ENCODE assay signal across 20 cellular contexts in the genomic region with DNA sequence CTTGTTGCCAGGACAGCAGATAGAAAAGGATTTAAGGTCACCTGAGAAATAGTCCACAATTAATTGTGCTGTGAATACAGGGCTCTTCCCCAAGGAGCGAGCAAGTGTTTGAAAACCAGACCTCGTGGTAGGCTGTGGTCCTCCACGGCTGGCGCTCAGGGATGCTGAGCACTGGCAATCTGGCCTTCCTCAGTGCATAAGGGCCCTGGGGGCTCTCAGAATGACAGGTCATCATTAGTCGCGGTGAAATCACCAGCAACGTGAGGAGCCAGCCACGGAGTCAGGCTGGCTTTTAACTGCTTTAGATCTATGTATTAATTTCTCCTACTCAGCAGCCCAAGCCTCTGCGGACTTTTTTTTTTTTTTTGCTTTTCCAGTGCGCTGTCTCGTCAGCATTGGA.
DNase-seq lines count a peak whose midpoint lies in the region; ATAC-seq and TF ChIP-seq lines count a peak whose summit lies in the region.
"Had no signal": no experiment of that assay in that cellular context is flagged by ENCODE, and none has a peak within 500 bp of the region (broad histone marks: within the 10 kb centered on the region; RNA-seq: fewer than 3 reads in every experiment).

No MANE protein-coding gene starts in this region.

- H3K27me3 ChIP-seq in SK-N-SH (ENCODE audit: insufficient read depth): no peaks in the 10 kb centered on the region
- H3K27me3 ChIP-seq: gastrocnemius medialis, uterus had no signal

- intact Hi-C loops in left ventricle myocardium superior (cut with micrococcal nuclease): no loop called here

- ATAC-seq in left ventricle myocardium superior (peak; percentile 33), GM21576 (IDR thresholded peaks at IDR 0.05; ENCODE audit: unreplicated experiment) (no peak)
- ATAC-seq: gastrocnemius medialis had no signal

- peaks cover 2 to 34% of the 10 kb centered on the region in 2 experiments; a peak in 3 of 4 replicates for H3K4me1 ChIP-seq in SK-N-SH (ENCODE audit: control insufficient read depth in 1 of 2, insufficient read depth in 2 of 2, low read depth in 1 of 2, low read length in 1 of 2)
- H3K4me1 ChIP-seq: uterus had no signal

- H3F3A ChIP-seq in SK-N-SH (replicated peaks; ENCODE audit: insufficient read depth): peaks cover 11% of the 10 kb centered on the region

- peak in 1 of 2 experiments; percentile 72; a peak in 2 of 4 replicates for TF ChIP-seq EP300 in SK-N-SH (IDR thresholded peaks at IDR 0.05; ENCODE audit: borderline replicate concordance in 1 of 2, low read depth in 1 of 2, low read length in 1 of 2)

- WGBS in SK-N-SH (ENCODE audit: low lambda C conversion rate): 40% methylated on average over 10 of the region's 11 CpGs

- CTCF ChIA-PET in SK-N-SH (lab: Yijun Ruan, JAX): no interaction called here

- POLR2A ChIA-PET in SK-N-SH (lab: Yijun Ruan, JAX): no interaction called here

- no peaks in the 10 kb centered on the region for H3K9me3 ChIP-seq in SK-N-SH
- H3K9me3 ChIP-seq: gastrocnemius medialis, uterus had no signal

- H3K4me3 ChIP-seq in SK-N-SH (ENCODE audit: low read depth in 2 of 2, low read length in 1 of 2): no peak overlapping the region
- H3K4me3 ChIP-seq: gastrocnemius medialis, uterus had no signal

- no peak for TF ChIP-seq RAD21 in SK-N-SH (IDR thresholded peaks at IDR 0.05; ENCODE audit: low read length)

- H3K9me2 ChIP-seq in SK-N-SH: no peaks in the 10 kb centered on the region

- DNase-seq in A172 (ENCODE audit: low spot score): peak; percentile 35
- peak; percentile 55 for DNase-seq in HT1080 (ENCODE audit: low read depth)
- peak; percentile 82 for DNase-seq in SK-N-SH
- no peak for DNase-seq in left ventricle myocardium superior
- no peak for DNase-seq in NCI-H2196 treated with DMSO at 0.1 percent for 48 hours (lab: John Stamatoyannopoulos, UW; ENCODE audit: unreplicated experiment)
- DNase-seq in NCI-H226: no peak
- no peak for DNase-seq in NCI-H526 treated with DMSO at 0.1 percent for 48 hours (lab: John Stamatoyannopoulos, UW)
- DNase-seq: activated CD4-positive, alpha-beta T cell treated with anti-CD3 and anti-CD28 coated beads, Interleukin-2, amount 50 U/mL, for 4 hours; activated gamma-delta T cell; CD4-positive, alpha-beta memory T cell; DMS79 treated with DMSO at 0.1 percent for 48 hours; gastrocnemius medialis; HFFc6; left cardiac atrium; NCI-H1694 treated with DMSO at 0.1 percent for 48 hours; NCI-H510A; SHP77; uterus; WERI-Rb-1 had no signal

- no peak overlapping the region for H2AFZ ChIP-seq in SK-N-SH (ENCODE audit: low read depth)

- no peak overlapping the region for H3K9ac ChIP-seq in SK-N-SH

- no peaks in the 10 kb centered on the region for H4K20me1 ChIP-seq in SK-N-SH (ENCODE audit: insufficient read depth)

- H3K36me3 ChIP-seq in SK-N-SH (replicated peaks in 1 of 2; ENCODE audit: control insufficient read depth in 1 of 2, insufficient read depth in 2 of 2, low read length in 1 of 2): no peaks in the 10 kb centered on the region
- H3K36me3 ChIP-seq: gastrocnemius medialis, uterus, WERI-Rb-1 had no signal

- TF ChIP-seq CTCF in SK-N-SH (IDR thresholded peaks at IDR 0.05): no peak

- peak overlapping the region in 1 of 2 experiments; percentile 85; a peak in 2 of 4 replicates for H3K27ac ChIP-seq in SK-N-SH (ENCODE audit: low read depth in 2 of 2, low read length in 1 of 2)
- H3K27ac ChIP-seq: gastrocnemius medialis, uterus, WERI-Rb-1 had no signal

- H3K4me2 ChIP-seq in SK-N-SH: no peak overlapping the region

- H3K79me2 ChIP-seq in SK-N-SH (ENCODE audit: insufficient read depth): no peaks in the 10 kb centered on the region

TF ChIP-seq in SK-N-SH, 30 proteins besides CTCF, POLR2A, EP300 and RAD21 (continues in another document):
- TF ChIP-seq TAF1 (IDR thresholded peaks at IDR 0.05; ENCODE audit: borderline replicate concordance, low read depth, low read length) (no peak), RXRA (IDR thresholded peaks at IDR 0.05; ENCODE audit: borderline replicate concordance, low read depth) (no peak), FOSL2 (IDR thresholded peaks at IDR 0.05; ENCODE audit: borderline replicate concordance, low read depth) (no peak), SIN3A (IDR thresholded peaks at IDR 0.05; ENCODE audit: borderline replicate concordance, low read depth, low read length) (no peak), YY1 (IDR thresholded peaks at IDR 0.05; ENCODE audit: low read depth) (no peak), NRF1 (IDR thresholded peaks at IDR 0.05; ENCODE audit: low read depth, low read length) (no peak), NFIC (IDR thresholded peaks at IDR 0.05; ENCODE audit: borderline replicate concordance) (no peak), RFX5 (IDR thresholded peaks at IDR 0.05; ENCODE audit: low read length) (no peak), GABPA (IDR thresholded peaks at IDR 0.05; ENCODE audit: low read depth) (no peak), TEAD4 (IDR thresholded peaks at IDR 0.05; ENCODE audit: borderline replicate concordance, insufficient read depth) (no peak), CHD2 (IDR thresholded peaks at IDR 0.05; ENCODE audit: low read length, partially characterized antibody) (peak; percentile 41), FOXM1 (IDR thresholded peaks at IDR 0.05; ENCODE audit: low read depth) (no peak), MXI1 (IDR thresholded peaks at IDR 0.05; ENCODE audit: low read depth, low read length) (peak; percentile 70; the same call in 1 of the 2 replicates), RCOR1 (IDR thresholded peaks at IDR 0.05; ENCODE audit: low read length) (peak; percentile 64; the same call in 1 of the 2 replicates), GATA2 (CRISPR knock-in tag; IDR thresholded peaks at IDR 0.05) (peak; percentile 62), TCF12 (IDR thresholded peaks at IDR 0.05) (peak; percentile 49; the same call in 1 of the 2 replicates), POLR2AphosphoS5 (IDR thresholded peaks at IDR 0.05; ENCODE audit: low read depth, low read length) (no peak)
- TF ChIP-seq, protein P1, sequence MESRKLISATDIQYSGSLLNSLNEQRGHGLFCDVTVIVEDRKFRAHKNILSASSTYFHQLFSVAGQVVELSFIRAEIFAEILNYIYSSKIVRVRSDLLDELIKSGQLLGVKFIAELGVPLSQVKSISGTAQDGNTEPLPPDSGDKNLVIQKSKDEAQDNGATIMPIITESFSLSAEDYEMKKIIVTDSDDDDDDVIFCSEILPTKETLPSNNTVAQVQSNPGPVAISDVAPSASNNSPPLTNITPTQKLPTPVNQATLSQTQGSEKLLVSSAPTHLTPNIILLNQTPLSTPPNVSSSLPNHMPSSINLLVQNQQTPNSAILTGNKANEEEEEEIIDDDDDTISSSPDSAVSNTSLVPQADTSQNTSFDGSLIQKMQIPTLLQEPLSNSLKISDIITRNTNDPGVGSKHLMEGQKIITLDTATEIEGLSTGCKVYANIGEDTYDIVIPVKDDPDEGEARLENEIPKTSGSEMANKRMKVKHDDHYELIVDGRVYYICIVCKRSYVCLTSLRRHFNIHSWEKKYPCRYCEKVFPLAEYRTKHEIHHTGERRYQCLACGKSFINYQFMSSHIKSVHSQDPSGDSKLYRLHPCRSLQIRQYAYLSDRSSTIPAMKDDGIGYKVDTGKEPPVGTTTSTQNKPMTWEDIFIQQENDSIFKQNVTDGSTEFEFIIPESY (IDR thresholded peaks at IDR 0.05; ENCODE audit: borderline replicate concordance, low read depth): no peak
- TF ChIP-seq, protein P2, sequence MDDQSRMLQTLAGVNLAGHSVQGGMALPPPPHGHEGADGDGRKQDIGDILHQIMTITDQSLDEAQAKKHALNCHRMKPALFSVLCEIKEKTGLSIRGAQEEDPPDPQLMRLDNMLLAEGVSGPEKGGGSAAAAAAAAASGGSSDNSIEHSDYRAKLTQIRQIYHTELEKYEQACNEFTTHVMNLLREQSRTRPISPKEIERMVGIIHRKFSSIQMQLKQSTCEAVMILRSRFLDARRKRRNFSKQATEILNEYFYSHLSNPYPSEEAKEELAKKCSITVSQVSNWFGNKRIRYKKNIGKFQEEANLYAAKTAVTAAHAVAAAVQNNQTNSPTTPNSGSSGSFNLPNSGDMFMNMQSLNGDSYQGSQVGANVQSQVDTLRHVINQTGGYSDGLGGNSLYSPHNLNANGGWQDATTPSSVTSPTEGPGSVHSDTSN (IDR thresholded peaks at IDR 0.05): 0 out of 2 replicates have a peak, but pooled peaks have one; percentile 20
- TF ChIP-seq, protein P3, sequence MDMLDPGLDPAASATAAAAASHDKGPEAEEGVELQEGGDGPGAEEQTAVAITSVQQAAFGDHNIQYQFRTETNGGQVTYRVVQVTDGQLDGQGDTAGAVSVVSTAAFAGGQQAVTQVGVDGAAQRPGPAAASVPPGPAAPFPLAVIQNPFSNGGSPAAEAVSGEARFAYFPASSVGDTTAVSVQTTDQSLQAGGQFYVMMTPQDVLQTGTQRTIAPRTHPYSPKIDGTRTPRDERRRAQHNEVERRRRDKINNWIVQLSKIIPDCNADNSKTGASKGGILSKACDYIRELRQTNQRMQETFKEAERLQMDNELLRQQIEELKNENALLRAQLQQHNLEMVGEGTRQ (IDR thresholded peaks at IDR 0.05; ENCODE audit: borderline replicate concordance, low read depth, low read length): no peak
- TF ChIP-seq, protein P4, sequence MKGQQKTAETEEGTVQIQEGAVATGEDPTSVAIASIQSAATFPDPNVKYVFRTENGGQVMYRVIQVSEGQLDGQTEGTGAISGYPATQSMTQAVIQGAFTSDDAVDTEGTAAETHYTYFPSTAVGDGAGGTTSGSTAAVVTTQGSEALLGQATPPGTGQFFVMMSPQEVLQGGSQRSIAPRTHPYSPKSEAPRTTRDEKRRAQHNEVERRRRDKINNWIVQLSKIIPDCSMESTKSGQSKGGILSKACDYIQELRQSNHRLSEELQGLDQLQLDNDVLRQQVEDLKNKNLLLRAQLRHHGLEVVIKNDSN (IDR thresholded peaks at IDR 0.05; ENCODE audit: borderline replicate concordance, low read depth): no peak
- TF ChIP-seq, protein P5, sequence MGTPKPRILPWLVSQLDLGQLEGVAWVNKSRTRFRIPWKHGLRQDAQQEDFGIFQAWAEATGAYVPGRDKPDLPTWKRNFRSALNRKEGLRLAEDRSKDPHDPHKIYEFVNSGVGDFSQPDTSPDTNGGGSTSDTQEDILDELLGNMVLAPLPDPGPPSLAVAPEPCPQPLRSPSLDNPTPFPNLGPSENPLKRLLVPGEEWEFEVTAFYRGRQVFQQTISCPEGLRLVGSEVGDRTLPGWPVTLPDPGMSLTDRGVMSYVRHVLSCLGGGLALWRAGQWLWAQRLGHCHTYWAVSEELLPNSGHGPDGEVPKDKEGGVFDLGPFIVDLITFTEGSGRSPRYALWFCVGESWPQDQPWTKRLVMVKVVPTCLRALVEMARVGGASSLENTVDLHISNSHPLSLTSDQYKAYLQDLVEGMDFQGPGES (IDR thresholded peaks at IDR 0.05; ENCODE audit: low read depth, low read length): no peak
- TF ChIP-seq, protein P6, sequence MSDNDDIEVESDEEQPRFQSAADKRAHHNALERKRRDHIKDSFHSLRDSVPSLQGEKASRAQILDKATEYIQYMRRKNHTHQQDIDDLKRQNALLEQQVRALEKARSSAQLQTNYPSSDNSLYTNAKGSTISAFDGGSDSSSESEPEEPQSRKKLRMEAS (IDR thresholded peaks at IDR 0.05; ENCODE audit: low read depth): no peak

Comparison
In these comparisons a context has a peak if more than half of its experiments do, and no peak if none do; other contexts are left out.
1. DNase-seq: peak in A172 (single experiment), HT1080 (single experiment) and SK-N-SH (single experiment); none in left ventricle myocardium superior (single experiment), NCI-H2196 treated with DMSO at 0.1 percent for 48 hours (single experiment), NCI-H226 (single experiment) and NCI-H526 treated with DMSO at 0.1 percent for 48 hours (single experiment).